Comparison of ENCODE assay signal across 11 cellular contexts in the genomic region with DNA sequence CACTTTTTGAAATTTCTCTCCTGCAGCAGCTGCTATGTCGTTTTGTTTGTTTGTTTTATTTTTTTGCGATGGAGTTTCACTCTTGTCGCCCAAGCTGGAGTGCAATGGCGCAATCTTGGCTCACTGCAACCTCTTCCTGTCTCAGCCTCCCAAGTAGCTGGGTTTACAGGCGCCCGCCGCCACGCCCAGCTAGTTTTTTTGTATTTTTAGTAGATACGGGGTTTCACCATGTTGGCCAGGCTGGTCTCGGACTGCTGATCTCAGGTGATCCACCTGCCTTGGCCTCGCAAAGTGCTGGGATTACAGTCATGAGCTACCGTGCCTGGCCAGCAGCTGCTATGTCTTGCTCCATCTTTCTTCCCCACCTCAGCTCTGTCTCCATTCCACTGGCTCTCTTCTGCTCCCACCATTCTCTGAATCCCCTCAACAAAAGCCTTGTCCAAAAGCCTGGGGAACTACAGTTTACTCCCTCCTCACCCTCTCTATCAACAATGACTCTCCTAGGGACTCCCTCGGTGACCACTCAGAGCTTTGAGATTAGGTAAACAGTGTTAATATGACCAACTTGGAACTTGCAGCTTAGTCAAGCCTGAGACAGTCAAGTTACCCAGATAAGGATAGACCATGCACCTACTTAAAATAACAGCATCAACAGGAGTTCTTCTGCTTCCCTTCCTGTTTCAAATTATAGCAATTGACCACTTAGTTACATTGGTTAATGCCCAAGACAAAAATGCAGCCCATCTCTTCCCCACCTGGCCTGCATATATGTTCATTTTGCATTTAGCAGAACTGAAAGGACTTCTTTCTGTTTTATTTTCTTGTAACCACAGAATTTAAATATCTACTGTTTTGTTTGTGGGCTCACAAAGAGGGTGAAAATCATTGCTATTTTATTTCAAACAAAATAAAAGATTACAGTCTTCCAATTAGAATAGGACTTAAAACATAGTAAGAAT.
DNase-seq lines count a peak whose midpoint lies in the region; ATAC-seq and TF ChIP-seq lines count a peak whose summit lies in the region.
"Had no signal": no experiment of that assay in that cellular context is flagged by ENCODE, and none has a peak within 500 bp of the region (broad histone marks: within the 10 kb centered on the region; RNA-seq: fewer than 3 reads in every experiment).

No MANE protein-coding gene starts in this region.

- no peaks in the 10 kb centered on the region for H3K27me3 Mint-ChIP-seq in activated naive CD8-positive, alpha-beta T cell treated with anti-CD3 and anti-CD28 coated beads, Interleukin-2, amount 50 U/mL, for 24 hours
- H3K27me3 Mint-ChIP-seq: T-helper 17 cell had no signal

- H3K27ac Mint-ChIP-seq in activated naive CD8-positive, alpha-beta T cell treated with anti-CD3 and anti-CD28 coated beads, Interleukin-2, amount 50 U/mL, for 24 hours = peak overlapping the region; percentile 86

- H3K4me1 Mint-ChIP-seq in activated naive CD8-positive, alpha-beta T cell treated with anti-CD3 and anti-CD28 coated beads, Interleukin-2, amount 50 U/mL, for 24 hours = peaks cover 78% of the 10 kb centered on the region

- TF ChIP-seq CTCF in tibial artery (IDR thresholded peaks at IDR 0.05) = no peak

- peaks cover 7% of the 10 kb centered on the region for H3K36me3 Mint-ChIP-seq in activated naive CD8-positive, alpha-beta T cell treated with anti-CD3 and anti-CD28 coated beads, Interleukin-2, amount 50 U/mL, for 24 hours (ENCODE audit: low read depth)

- H3K27ac ChIP-seq in tibial artery = no peak overlapping the region
- H3K27ac ChIP-seq: brain microvascular endothelial cell had no signal

- no peaks in the 10 kb centered on the region for H3K4me1 ChIP-seq in tibial artery

- H3K27me3 ChIP-seq in tibial artery = no peaks in the 10 kb centered on the region
- H3K27me3 ChIP-seq: brain microvascular endothelial cell had no signal

- no peak overlapping the region for H3K4me3 ChIP-seq in tibial artery

- H3K9me3 ChIP-seq in tibial artery = no peaks in the 10 kb centered on the region

- ATAC-seq in GM19463 (IDR thresholded peaks at IDR 0.05; ENCODE audit: unreplicated experiment) = peak; percentile 75
- ATAC-seq in HG03135 (IDR thresholded peaks at IDR 0.05; ENCODE audit: unreplicated experiment) = peak; percentile 82
- ATAC-seq in activated naive CD8-positive, alpha-beta T cell treated with anti-CD3 and anti-CD28 coated beads, Interleukin-2, amount 50 U/mL, for 24 hours = no peak
- ATAC-seq: T-helper 17 cell had no signal

- intact Hi-C loops in tibial artery (cut with DNase I; ENCODE audit: low total_unique reads) = no loop called here

- H3K36me3 ChIP-seq in tibial artery = no peaks in the 10 kb centered on the region
- H3K36me3 ChIP-seq: brain microvascular endothelial cell had no signal

- no peak overlapping the region for H3K4me3 Mint-ChIP-seq in activated naive CD8-positive, alpha-beta T cell treated with anti-CD3 and anti-CD28 coated beads, Interleukin-2, amount 50 U/mL, for 24 hours
- H3K4me3 Mint-ChIP-seq: T-helper 17 cell had no signal

- DNase-seq in ELR (ENCODE audit: low read depth) = peak; percentile 13
- DNase-seq in activated naive CD8-positive, alpha-beta T cell treated with anti-CD3 and anti-CD28 coated beads, Interleukin-2, amount 50 U/mL, for 24 hours = no peak
- DNase-seq in NCI-H526 (lab: John Stamatoyannopoulos, UW) = no peak
- no peak for DNase-seq in amygdala (lab: John Stamatoyannopoulos, UW)
- DNase-seq in tibial artery = no peak
- DNase-seq in NCI-H345 (lab: John Stamatoyannopoulos, UW) = no peak
- DNase-seq: brain microvascular endothelial cell, KG1, T-helper 17 cell had no signal

- H3K9me3 Mint-ChIP-seq in activated naive CD8-positive, alpha-beta T cell treated with anti-CD3 and anti-CD28 coated beads, Interleukin-2, amount 50 U/mL, for 24 hours = peaks cover 17% of the 10 kb centered on the region
